Comparison of ENCODE assay signal across 1 cellular context in genomic region chr11:19345848-19346681, GRCh38.
A peak's percentile ranks its signal among the peaks of the same experiment; 100 is the strongest.
TF ChIP-seq lines count a peak whose summit lies in the region.

No MANE protein-coding gene starts in this region.

TF ChIP-seq in HEK293, 187 proteins besides CTCF, POLR2A, EP300 and RAD21 (continued from another document):
- TF ChIP-seq PRDM2 (tag by site-specific recombination; IDR thresholded peaks at IDR 0.05; ENCODE audit: borderline replicate concordance) (no peak), ZNF148 (tag by site-specific recombination; IDR thresholded peaks at IDR 0.05; ENCODE audit: borderline replicate concordance) (no peak), EGR2 (tag by site-specific recombination; IDR thresholded peaks at IDR 0.05; ENCODE audit: low read depth) (peak; percentile 98), ZNF792 (tag by site-specific recombination; IDR thresholded peaks at IDR 0.05) (no peak), ZNF138 (tag by site-specific recombination; IDR thresholded peaks at IDR 0.05; ENCODE audit: borderline replicate concordance) (no peak), ZBTB20 (tag by site-specific recombination; IDR thresholded peaks at IDR 0.05) (0 out of 2 replicates have a peak, but pooled peaks have one; percentile 15), PATZ1 (tag by site-specific recombination; IDR thresholded peaks at IDR 0.05) (peak; percentile 57; the same call in 1 of the 2 replicates), ZNF561 (tag by site-specific recombination; IDR thresholded peaks at IDR 0.05; ENCODE audit: borderline replicate concordance) (peak; percentile 31; the same call in 1 of the 2 replicates), GLI2 (tag by site-specific recombination; IDR thresholded peaks at IDR 0.05; ENCODE audit: borderline replicate concordance, low read depth) (no peak), ZNF600 (tag by site-specific recombination; IDR thresholded peaks at IDR 0.05) (peak; percentile 49), ZBTB26 (tag by site-specific recombination; optimal IDR thresholded peaks at IDR 0.05) (peak; percentile 73), ZIC2 (tag by site-specific recombination; IDR thresholded peaks at IDR 0.05) (peak; percentile 74), OSR2 (tag by site-specific recombination; IDR thresholded peaks at IDR 0.05) (no peak), GLIS2 (tag by site-specific recombination; IDR thresholded peaks at IDR 0.05) (peak; percentile 46; the same call in 1 of the 2 replicates), ZEB2 (tag by site-specific recombination; IDR thresholded peaks at IDR 0.05) (no peak), GLIS1 (tag by site-specific recombination; IDR thresholded peaks at IDR 0.05) (peak; percentile 44), ZNF660 (tag by site-specific recombination; IDR thresholded peaks at IDR 0.05) (no peak), ZBTB17 (tag by site-specific recombination; IDR thresholded peaks at IDR 0.05) (peak; percentile 95), HOXC10 (CRISPR knock-in tag; IDR thresholded peaks at IDR 0.05) (0 out of 2 replicates have a peak, but pooled peaks have one; percentile 64), ZNF2 (tag by site-specific recombination; IDR thresholded peaks at IDR 0.05) (peak; percentile 47; the same call in 1 of the 2 replicates), KLF10 (tag by site-specific recombination; IDR thresholded peaks at IDR 0.05) (no peak), ZNF248 (tag by site-specific recombination; IDR thresholded peaks at IDR 0.05) (no peak), ZFHX2 (tag by site-specific recombination; conservative IDR thresholded peaks at IDR 0.05) (peak; percentile 99), SCRT2 (tag by site-specific recombination; IDR thresholded peaks at IDR 0.05) (no peak), ZNF558 (tag by site-specific recombination; IDR thresholded peaks at IDR 0.05) (no peak), SP3 (tag by site-specific recombination; IDR thresholded peaks at IDR 0.05) (no peak), ZNF777 (tag by site-specific recombination; IDR thresholded peaks at IDR 0.05; ENCODE audit: borderline replicate concordance) (peak; percentile 35), ZNF24 (tag by site-specific recombination; IDR thresholded peaks at IDR 0.05) (no peak), ZBTB48 (tag by site-specific recombination; IDR thresholded peaks at IDR 0.05) (peak; percentile 38)
